ENCODE assay signal across 37 cellular contexts in genomic region chr10:100618856-100619255, GRCh38.
"Had no signal": no experiment of that assay in that cellular context is flagged by ENCODE, and none has a peak within 500 bp of the region (broad histone marks: within the 10 kb centered on the region; RNA-seq: fewer than 3 reads in every experiment).

No MANE protein-coding gene starts in this region.

- H3K27me3 ChIP-seq: ascending aorta had no signal

- H3K4me1 Mint-ChIP-seq: activated CD4-positive, alpha-beta T cell treated with anti-CD3 and anti-CD28 coated beads for 36 hours; activated CD4-positive, alpha-beta T cell treated with anti-CD3 and anti-CD28 coated beads, Interleukin-2, amount 10 ng/mL, durations not matched to agents 7 days and 5 days; activated naive CD4-positive, alpha-beta T cell treated with anti-CD3 and anti-CD28 coated beads, Interleukin-2, amount 10 ng/mL, durations not matched to agents 7 days and 5 days; activated naive CD4-positive, alpha-beta T cell treated with anti-CD3 and anti-CD28 coated beads, Interleukin-2, amount 50 U/mL, for 24 hours; activated naive CD8-positive, alpha-beta T cell treated with anti-CD3 and anti-CD28 coated beads, Interleukin-2, amount 50 U/mL, for 24 hours; brain; central memory CD8-positive, alpha-beta T cell had no signal

- H3K27ac ChIP-seq: ascending aorta, WERI-Rb-1 had no signal

- H3K36me3 Mint-ChIP-seq: activated CD8-positive, alpha-beta memory T cell treated with anti-CD3 and anti-CD28 coated beads, Interleukin-2, amount 10 ng/mL, durations not matched to agents 7 days and 5 days; activated naive CD4-positive, alpha-beta T cell treated with anti-CD3 and anti-CD28 coated beads, Interleukin-2, amount 10 ng/mL, durations not matched to agents 7 days and 5 days; activated naive CD4-positive, alpha-beta T cell treated with anti-CD3 and anti-CD28 coated beads, Interleukin-2, amount 50 U/mL, for 24 hours; activated naive CD8-positive, alpha-beta T cell treated with anti-CD3 and anti-CD28 coated beads, Interleukin-2, amount 10 ng/mL, durations not matched to agents 7 days and 5 days; brain; WTC11 had no signal

- H3K4me3 Mint-ChIP-seq: activated CD4-positive, alpha-beta memory T cell treated with anti-CD3 and anti-CD28 coated beads, Interleukin-2, amount 10 ng/mL, durations not matched to agents 7 days and 5 days; activated CD4-positive, alpha-beta T cell treated with anti-CD3 and anti-CD28 coated beads for 36 hours; activated CD4-positive, alpha-beta T cell treated with anti-CD3 and anti-CD28 coated beads, Interleukin-2, amount 10 ng/mL, durations not matched to agents 7 days and 5 days; activated CD8-positive, alpha-beta memory T cell treated with anti-CD3 and anti-CD28 coated beads, Interleukin-2, amount 10 ng/mL, durations not matched to agents 7 days and 5 days; activated CD8-positive, alpha-beta T cell treated with anti-CD3 and anti-CD28 coated beads, Interleukin-2, amount 10 ng/mL, durations not matched to agents 7 days and 5 days; activated naive CD4-positive, alpha-beta T cell treated with anti-CD3 and anti-CD28 coated beads, Interleukin-2, amount 10 ng/mL, durations not matched to agents 7 days and 5 days; activated naive CD4-positive, alpha-beta T cell treated with anti-CD3 and anti-CD28 coated beads, Interleukin-2, amount 50 U/mL, for 24 hours; activated naive CD8-positive, alpha-beta T cell; activated naive CD8-positive, alpha-beta T cell treated with anti-CD3 and anti-CD28 coated beads, Interleukin-2, amount 10 ng/mL, durations not matched to agents 7 days and 5 days; activated naive CD8-positive, alpha-beta T cell treated with anti-CD3 and anti-CD28 coated beads, Interleukin-2, amount 50 U/mL, for 24 hours; activated T-cell treated with anti-CD3 and anti-CD28 coated beads, Interleukin-2, amount 50 U/mL, for 24 hours; brain; central memory CD8-positive, alpha-beta T cell; T-helper 1 cell treated with Interleukin-12 subunit alpha and Interleukin-12 subunit beta and Interleukin-4 antibody, amounts not matched to agents 30 μg/mL and 1 μg/mL, for 36 hours; T-helper 2 cell treated with Interferon-gamma antibody and Interleukin-4, amounts not matched to agents 5 μg/mL and 100 μg/mL, for 36 hours; WTC11 had no signal

- H3K4me1 ChIP-seq: ascending aorta had no signal

- H3K4me3 ChIP-seq: ascending aorta had no signal

- H3K9me3 Mint-ChIP-seq: activated CD4-positive, alpha-beta memory T cell treated with anti-CD3 and anti-CD28 coated beads, Interleukin-2, amount 10 ng/mL, durations not matched to agents 7 days and 5 days; activated CD4-positive, alpha-beta T cell treated with anti-CD3 and anti-CD28 coated beads, Interleukin-2, amount 10 ng/mL, durations not matched to agents 7 days and 5 days; activated naive CD4-positive, alpha-beta T cell treated with anti-CD3 and anti-CD28 coated beads, Interleukin-2, amount 10 ng/mL, durations not matched to agents 7 days and 5 days; activated naive CD4-positive, alpha-beta T cell treated with anti-CD3 and anti-CD28 coated beads, Interleukin-2, amount 50 U/mL, for 24 hours; activated naive CD8-positive, alpha-beta T cell treated with anti-CD3 and anti-CD28 coated beads, Interleukin-2, amount 10 ng/mL, durations not matched to agents 7 days and 5 days; activated naive CD8-positive, alpha-beta T cell treated with anti-CD3 and anti-CD28 coated beads, Interleukin-2, amount 50 U/mL, for 24 hours; activated T-cell treated with anti-CD3 and anti-CD28 coated beads, Interleukin-2, amount 50 U/mL, for 24 hours; activated T-helper 2 cell treated with anti-CD3 and anti-CD28 coated beads, Interferon-gamma antibody, Interleukin-2, Interleukin-4, amounts not matched to agents 10 μg/mL and 5 μg/mL and 100 μg/mL, durations not matched to agents 14 hours and 24 hours and 36 hours; brain; central memory CD8-positive, alpha-beta T cell; T-helper 1 cell treated with Interleukin-12 subunit alpha and Interleukin-12 subunit beta and Interleukin-4 antibody, amounts not matched to agents 30 μg/mL and 1 μg/mL, for 36 hours; T-helper 2 cell treated with Interferon-gamma antibody and Interleukin-4, amounts not matched to agents 5 μg/mL and 100 μg/mL, for 36 hours; WTC11 had no signal

- H3K9me3 ChIP-seq: ascending aorta had no signal

- H3K36me3 ChIP-seq: ascending aorta, WERI-Rb-1 had no signal

- H3K27ac Mint-ChIP-seq: activated CD4-positive, alpha-beta memory T cell treated with anti-CD3 and anti-CD28 coated beads, Interleukin-2, amount 10 ng/mL, durations not matched to agents 7 days and 5 days; activated CD4-positive, alpha-beta T cell treated with anti-CD3 and anti-CD28 coated beads for 36 hours; activated CD4-positive, alpha-beta T cell treated with anti-CD3 and anti-CD28 coated beads, Interleukin-2, amount 10 ng/mL, durations not matched to agents 7 days and 5 days; activated CD8-positive, alpha-beta memory T cell treated with anti-CD3 and anti-CD28 coated beads, Interleukin-2, amount 10 ng/mL, durations not matched to agents 7 days and 5 days; activated CD8-positive, alpha-beta T cell treated with anti-CD3 and anti-CD28 coated beads, Interleukin-2, amount 10 ng/mL, durations not matched to agents 7 days and 5 days; activated naive CD4-positive, alpha-beta T cell treated with anti-CD3 and anti-CD28 coated beads, Interleukin-2, amount 10 ng/mL, durations not matched to agents 7 days and 5 days; activated naive CD4-positive, alpha-beta T cell treated with anti-CD3 and anti-CD28 coated beads, Interleukin-2, amount 50 U/mL, for 24 hours; activated naive CD8-positive, alpha-beta T cell; activated naive CD8-positive, alpha-beta T cell treated with anti-CD3 and anti-CD28 coated beads, Interleukin-2, amount 10 ng/mL, durations not matched to agents 7 days and 5 days; activated naive CD8-positive, alpha-beta T cell treated with anti-CD3 and anti-CD28 coated beads, Interleukin-2, amount 50 U/mL, for 24 hours; activated T-cell treated with anti-CD3 and anti-CD28 coated beads, Interleukin-2, amount 50 U/mL, for 24 hours; activated T-helper 2 cell treated with anti-CD3 and anti-CD28 coated beads, Interferon-gamma antibody, Interleukin-2, Interleukin-4, amounts not matched to agents 10 μg/mL and 5 μg/mL and 100 μg/mL, durations not matched to agents 14 hours and 24 hours and 36 hours; brain; T-helper 1 cell treated with Interleukin-12 subunit alpha and Interleukin-12 subunit beta and Interleukin-4 antibody, amounts not matched to agents 30 μg/mL and 1 μg/mL, for 36 hours; T-helper 2 cell treated with Interferon-gamma antibody and Interleukin-4, amounts not matched to agents 5 μg/mL and 100 μg/mL, for 36 hours; WTC11 had no signal

- DNase-seq: activated CD4-positive, alpha-beta memory T cell treated with anti-CD3 and anti-CD28 coated beads, Interleukin-2, amount 10 ng/mL, durations not matched to agents 7 days and 5 days; activated CD4-positive, alpha-beta T cell treated with anti-CD3 and anti-CD28 coated beads for 1 hour; activated CD4-positive, alpha-beta T cell treated with anti-CD3 and anti-CD28 coated beads for 36 hours; activated CD4-positive, alpha-beta T cell treated with anti-CD3 and anti-CD28 coated beads for 48 hours; activated CD4-positive, alpha-beta T cell treated with anti-CD3 and anti-CD28 coated beads, Interleukin-2, amount 10 ng/mL, durations not matched to agents 7 days and 5 days; activated CD4-positive, alpha-beta T cell treated with anti-CD3 and anti-CD28 coated beads, Interleukin-2, amount 50 U/mL, for 48 hours; activated CD4-positive, CD25-positive, alpha-beta regulatory T cell; activated CD8-positive, alpha-beta memory T cell treated with anti-CD3 and anti-CD28 coated beads for 24 hours; activated CD8-positive, alpha-beta memory T cell treated with anti-CD3 and anti-CD28 coated beads, Interleukin-2, amount 10 ng/mL, durations not matched to agents 7 days and 5 days; activated CD8-positive, alpha-beta memory T cell treated with anti-CD3 and anti-CD28 coated beads, Interleukin-2, amount 50 U/mL, for 48 hours; activated CD8-positive, alpha-beta T cell treated with anti-CD3 and anti-CD28 coated beads, Interleukin-2, amount 10 ng/mL, durations not matched to agents 7 days and 5 days; activated effector memory CD4-positive, alpha-beta T cell treated with Interleukin-2 at 50 U/mL for 16 hours; activated gamma-delta T cell; activated naive CD4-positive, alpha-beta T cell treated with anti-CD3 and anti-CD28 coated beads, Interleukin-2, amount 10 ng/mL, durations not matched to agents 7 days and 5 days; activated naive CD4-positive, alpha-beta T cell treated with Interleukin-2 at 50 U/mL for 16 hours; activated naive CD8-positive, alpha-beta T cell treated with anti-CD3 and anti-CD28 coated beads, Interleukin-2, amount 10 ng/mL, durations not matched to agents 7 days and 5 days; activated naive CD8-positive, alpha-beta T cell treated with anti-CD3 and anti-CD28 coated beads, Interleukin-2, amount 50 U/mL, for 24 hours; activated T-cell treated with anti-CD3 and anti-CD28 coated beads, Interleukin-2, amount 50 U/mL, for 24 hours; activated T-cell treated with anti-CD3 and anti-CD28 coated beads, Interleukin-2, amount 50 U/mL, for 48 hours; amygdala; anterior cingulate cortex; cerebellar nuclear complex; SW 1271; T-helper 1 cell; T-helper 2 cell; T-helper 9 cell; WERI-Rb-1 had no signal

- ATAC-seq: activated CD4-positive, alpha-beta T cell treated with anti-CD3 and anti-CD28 coated beads for 36 hours; activated CD4-positive, CD25-positive, alpha-beta regulatory T cell treated with anti-CD3 and anti-CD28 coated beads, Interleukin-2, amount 50 U/mL, for 24 hours; activated CD8-positive, alpha-beta memory T cell treated with anti-CD3 and anti-CD28 coated beads, Interleukin-2, amount 10 ng/mL, durations not matched to agents 7 days and 5 days; activated CD8-positive, alpha-beta T cell treated with anti-CD3 and anti-CD28 coated beads, Interleukin-2, amount 10 ng/mL, durations not matched to agents 7 days and 5 days; activated naive CD8-positive, alpha-beta T cell treated with anti-CD3 and anti-CD28 coated beads, Interleukin-2, amount 50 U/mL, for 24 hours; WTC11 had no signal
